8 cellular contexts compared by ENCODE assay signal in the genomic region with DNA sequence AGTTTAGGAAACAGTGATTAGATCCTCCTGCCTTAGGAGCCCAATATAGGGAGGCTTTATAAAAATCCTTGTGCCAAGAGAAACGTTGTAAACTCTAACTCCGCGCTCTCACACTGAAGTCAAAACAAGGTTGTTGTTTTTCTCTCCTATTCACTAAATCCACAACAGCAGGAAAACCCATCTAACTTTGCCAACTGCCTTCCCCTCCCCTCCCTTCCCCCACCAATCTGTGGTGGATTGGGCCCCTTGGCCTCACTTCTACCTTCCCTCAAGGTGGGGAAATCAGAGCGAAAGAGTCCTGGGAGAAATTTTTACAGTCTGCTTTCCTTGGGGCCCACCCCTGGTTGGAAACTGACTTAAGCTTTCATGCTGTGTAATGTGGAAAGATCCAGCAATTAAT. TPM values are rescaled to one million over a fixed set of nuclear protein-coding genes. Genes with fewer than 3 reads are reported as not detected.
A peak's percentile ranks its signal among the peaks of the same experiment; 100 is the strongest.
DNase-seq lines count a peak whose midpoint lies in the region; ATAC-seq and TF ChIP-seq lines count a peak whose summit lies in the region.

No MANE protein-coding gene starts in this region.

- DNase-seq in colonic mucosa (no peak), GOT3 (lab: John Stamatoyannopoulos, UW) (no peak), Kasumi-1 (lab: John Stamatoyannopoulos, UW) (no peak), NCI-H1694 (lab: John Stamatoyannopoulos, UW) (no peak), cerebellar cortex (ENCODE audit: low spot score) (no peak)
- no peak for DNase-seq in naive thymus-derived CD8-positive, alpha-beta T cell

- H3K27ac Mint-ChIP-seq in naive thymus-derived CD8-positive, alpha-beta T cell: peak overlapping the region; percentile 97 to 100 (median 100)

- peaks cover 13% of the 10 kb centered on the region for H3K4me1 ChIP-seq in colonic mucosa

- no peaks in the 10 kb centered on the region for H3K27me3 ChIP-seq in colonic mucosa

- POLR2A ChIA-PET in naive thymus-derived CD8-positive, alpha-beta T cell (lab: Charles Lee): interaction anchor here (1.2 to 9.2 kb wide), 5 partner anchors 12 to 358 kb away, joined by 3 to 173 read pairs (median 49); partner anchors contain the start of gene INTS6

- peaks cover 0 to 3% (median 0%) of the 10 kb centered on the region in 5 donors for H3K27me3 Mint-ChIP-seq in naive thymus-derived CD8-positive, alpha-beta T cell

- peak overlapping the region; percentile 89 to 99 (median 95) for H3K4me3 Mint-ChIP-seq in naive thymus-derived CD8-positive, alpha-beta T cell

- TF ChIP-seq CTCF in 22Rv1 (IDR thresholded peaks at IDR 0.05) (no peak), colonic mucosa (IDR thresholded peaks at IDR 0.05) (no peak)

- peaks cover 0 to 6% (median 0%) of the 10 kb centered on the region in 3 donors for H3K36me3 Mint-ChIP-seq in naive thymus-derived CD8-positive, alpha-beta T cell

- H3K27ac ChIP-seq in 22Rv1: peak overlapping the region; percentile 95
- H3K27ac ChIP-seq in KOPT-K1 (ENCODE audit: low read depth, low read length, poor library complexity, severe bottlenecking): peak overlapping the region; percentile 80
- H3K27ac ChIP-seq in colonic mucosa: peak overlapping the region; percentile 99

- peak overlapping the region in 1 of 2 donors; percentile 76 for H3K9ac ChIP-seq in colonic mucosa (ENCODE audit: low read depth in 2 of 2, low read length in 2 of 2)

- intact Hi-C loops in colonic mucosa (cut with DNase I): loop anchor here (5.0 kb wide), 1 partner anchor 220 kb away; the partner anchor contains the start of gene WDFY2

- ATAC-seq in naive thymus-derived CD8-positive, alpha-beta T cell: no peak

- peaks cover 20 to 62% (median 58%) of the 10 kb centered on the region in 4 donors for H3K4me1 Mint-ChIP-seq in naive thymus-derived CD8-positive, alpha-beta T cell

- H3K36me3 ChIP-seq in KOPT-K1 (ENCODE audit: insufficient read depth, low read length) (no peaks in the 10 kb centered on the region), colonic mucosa (no peaks in the 10 kb centered on the region)

- no peaks in the 10 kb centered on the region for H3K9me3 Mint-ChIP-seq in naive thymus-derived CD8-positive, alpha-beta T cell

- H3K9me3 ChIP-seq in KOPT-K1 (ENCODE audit: insufficient read depth, low read length, poor library complexity, severe bottlenecking) (no peaks in the 10 kb centered on the region), colonic mucosa (no peaks in the 10 kb centered on the region)

- H3K4me3 ChIP-seq in colonic mucosa: no peak overlapping the region

RNA-seq across cellular contexts. Expression of gene DHRS12, which starts 1.4 kb away (rescaled TPM):
- 10 to 100 TPM in 1 of 2 donors, 1 to 10 TPM in 1; 6.6 to 12.4 TPM for total RNA-seq in colonic mucosa
- total RNA-seq in naive thymus-derived CD8-positive, alpha-beta T cell: 10 to 100 TPM; 22.6 to 24.2 TPM
- 10 to 100 TPM; 22.1 to 33.2 (median 26.0) TPM for polyA plus RNA-seq in naive thymus-derived CD8-positive, alpha-beta T cell

RNA-seq across cellular contexts. Expression of gene TMEM272, which starts 42.4 kb away (rescaled TPM):
- total RNA-seq in colonic mucosa: under 1 TPM in 1 of 2 donors, not detected in 1; 0.12 TPM
- total RNA-seq in naive thymus-derived CD8-positive, alpha-beta T cell: 10 to 100 TPM; 14.7 to 15.4 TPM
- under 1 TPM; 0.29 to 0.75 (median 0.52) TPM for polyA plus RNA-seq in naive thymus-derived CD8-positive, alpha-beta T cell

RNA-seq across cellular contexts. Expression of gene CCDC70, which starts 59.2 kb away (rescaled TPM):
- not detected for total RNA-seq in colonic mucosa
- not detected for total RNA-seq in naive thymus-derived CD8-positive, alpha-beta T cell
- not detected for polyA plus RNA-seq in naive thymus-derived CD8-positive, alpha-beta T cell

Comparison
In these comparisons a context has a peak if more than half of its experiments do, and no peak if none do; other contexts are left out.
1. RNA of gene TMEM272, which starts 42.4 kb away (total RNA-seq): 14.7 to 15.4 TPM in naive thymus-derived CD8-positive, alpha-beta T cell; 0.12 TPM in colonic mucosa; every median in the first group is over 10 times any median in the second.
2. Peak in every context shown above with its lines, with median percentiles within 50 percentile points of each other: H3K27ac ChIP-seq.